In genomic region chr1:170470121-170470520, GRCh38 we compare ENCODE assay signal across 17 cellular contexts.
"Had no signal": no experiment of that assay in that cellular context is flagged by ENCODE, and none has a peak within 500 bp of the region (broad histone marks: within the 10 kb centered on the region; RNA-seq: fewer than 3 reads in every experiment).

No MANE protein-coding gene starts in this region.

- H3K4me3 ChIP-seq: coronary artery, esophagus muscularis mucosa, hepatocyte, left lung, lower lobe of right lung, ovary, skin epidermis, spleen, thoracic aorta, tibial nerve, upper lobe of left lung had no signal

- H3K4me1 ChIP-seq: left lung, lower lobe of right lung, spleen, upper lobe of left lung had no signal

- ATAC-seq: left lung; lower lobe of right lung; natural killer cell; stimulated activated naive B cell treated with anti-CD40 and anti-IgM and Interleukin-4, amounts not matched to agents 10 μg/mL and 1 μg/mL and 100 μg/mL, for 72 hours had no signal

- H3K27me3 ChIP-seq: esophagus muscularis mucosa, hepatocyte, left lung, ovary, spleen, tibial nerve, upper lobe of left lung had no signal

- H3K36me3 ChIP-seq: esophagus muscularis mucosa, left lung, lower lobe of right lung, ovary, spleen, thoracic aorta, tibial nerve, upper lobe of left lung had no signal

- H3K9me3 ChIP-seq: esophagus muscularis mucosa, left lung, lower lobe of right lung, ovary, spleen, thoracic aorta, tibial nerve, upper lobe of left lung had no signal

- DNase-seq: dermis blood vessel endothelial cell; effector memory CD4-positive, alpha-beta T cell; kidney; left lung; lower lobe of right lung; natural killer cell; occipital lobe; ovary; spleen; stimulated activated naive B cell treated with anti-CD40 and anti-IgM and Interleukin-4, amounts not matched to agents 10 μg/mL and 1 μg/mL and 100 μg/mL, for 72 hours; upper lobe of left lung had no signal

- H3K27ac ChIP-seq: coronary artery, esophagus muscularis mucosa, hepatocyte, left lung, lower lobe of right lung, ovary, spleen, thoracic aorta, tibial nerve, upper lobe of left lung had no signal
